9 cellular contexts compared by ENCODE assay signal in genomic region chr1:153699116-153699515, GRCh38. TPM values are rescaled to one million over a fixed set of nuclear protein-coding genes. Genes with fewer than 3 reads are reported as not detected.
DNase-seq lines count a peak whose midpoint lies in the region; ATAC-seq and TF ChIP-seq lines count a peak whose summit lies in the region.
"Had no signal": no experiment of that assay in that cellular context is flagged by ENCODE, and none has a peak within 500 bp of the region (broad histone marks: within the 10 kb centered on the region; RNA-seq: fewer than 3 reads in every experiment).

No MANE protein-coding gene starts in this region.

- H3K36me3 Mint-ChIP-seq in nephron progenitor cell (ENCODE audit: low read depth): no peaks in the 10 kb centered on the region

- H3K27me3 Mint-ChIP-seq in nephron progenitor cell (ENCODE audit: low read depth, poor library complexity): peaks cover 3% of the 10 kb centered on the region

- peak overlapping the region; percentile 77 for H3K27ac Mint-ChIP-seq in nephron progenitor cell

- H3K4me3 Mint-ChIP-seq in nephron progenitor cell: no peak overlapping the region

- no peak for ATAC-seq in GM21786 (IDR thresholded peaks at IDR 0.05; ENCODE audit: unreplicated experiment)

- CTCF ChIA-PET in OCI-LY7 (lab: Charles Lee; ENCODE audit: unreplicated experiment): no interaction called here

- peaks cover 28% of the 10 kb centered on the region for H3K4me1 Mint-ChIP-seq in nephron progenitor cell

- BruUV-seq in OCI-LY7 (replicated peaks; lab: Mats Ljungman, UMichigan): no TSS peak

- H3K4me2 ChIP-seq in OCI-LY7 (ENCODE audit: low read length): no peak overlapping the region

- no peaks in the 10 kb centered on the region for H3K9me2 ChIP-seq in OCI-LY7 (ENCODE audit: insufficient read depth, low read length)

- no peak for TF ChIP-seq CTCF in esophagus muscularis mucosa (IDR thresholded peaks at IDR 0.05)
- TF ChIP-seq CTCF in nephron progenitor cell (IDR thresholded peaks at IDR 0.05): no peak
- no peak for TF ChIP-seq CTCF in OCI-LY7 (conservative IDR thresholded peaks at IDR 0.05; ENCODE audit: low read length)

- H3K9me3 Mint-ChIP-seq in nephron progenitor cell: no peaks in the 10 kb centered on the region

- intact Hi-C loops in esophagus muscularis mucosa (cut with DNase I): no loop called here
- intact Hi-C loops in OCI-LY7 (cut with micrococcal nuclease; ENCODE audit: unreplicated experiment): no loop called here

- H3K27me3 ChIP-seq in esophagus muscularis mucosa: no peaks in the 10 kb centered on the region

- no peak for TF ChIP-seq EP300 in esophagus muscularis mucosa (IDR thresholded peaks at IDR 0.05)

- DNase-seq in A172 (ENCODE audit: low spot score) (peak; percentile 71), LHCN-M2 (ENCODE audit: low read depth) (peak; percentile 12), esophagus muscularis mucosa (ENCODE audit: extremely low spot score) (no peak), nephron progenitor cell (no peak), OCI-LY7 (ENCODE audit: low spot score) (no peak)
- DNase-seq in stimulated activated CD4-positive, alpha-beta T cell treated with anti-CD3 and anti-CD28 coated beads, Interleukin-4, amount 100 ng/mL, for 24 hours: no peak
- DNase-seq in stimulated activated CD4-positive, alpha-beta T cell treated with anti-CD3 and anti-CD28 coated beads, Interleukin-15, amount 100 ng/mL, for 24 hours: no peak
- DNase-seq: NCI-H1105 treated with DMSO at 0.1 percent for 48 hours had no signal

- no peak for TF ChIP-seq POLR2A in esophagus muscularis mucosa (IDR thresholded peaks at IDR 0.05; ENCODE audit: low read depth)

- POLR2A ChIA-PET in OCI-LY7 (lab: Charles Lee): interaction anchor here (2.1 kb wide), 1 partner anchor 28 kb away, joined by 5 read pairs; the partner anchor contains the start of gene INTS3

- H3K4me1 ChIP-seq in esophagus muscularis mucosa (peaks cover 33 to 38% (median 36%) of the 10 kb centered on the region in 4 donors), OCI-LY7 (ENCODE audit: insufficient read depth, low read length, poor library complexity, severe bottlenecking) (no peaks in the 10 kb centered on the region)

- H3K9me3 ChIP-seq in esophagus muscularis mucosa (no peaks in the 10 kb centered on the region), OCI-LY7 (ENCODE audit: low read length) (no peaks in the 10 kb centered on the region)

- H3K4me3 ChIP-seq in esophagus muscularis mucosa (no peak overlapping the region), OCI-LY7 (ENCODE audit: low read depth, low read length, poor library complexity, severe bottlenecking) (no peak overlapping the region)

- H2AFZ ChIP-seq in OCI-LY7 (ENCODE audit: low read length): no peak overlapping the region

- H4K20me1 ChIP-seq in OCI-LY7 (ENCODE audit: insufficient read depth, low read length): no peaks in the 10 kb centered on the region

- H3K36me3 ChIP-seq in esophagus muscularis mucosa: no peaks in the 10 kb centered on the region
- no peaks in the 10 kb centered on the region for H3K36me3 ChIP-seq in OCI-LY7 (ENCODE audit: insufficient read depth, low read length)

- H3K79me2 ChIP-seq in OCI-LY7 (ENCODE audit: insufficient read depth, low read depth, low read length): no peaks in the 10 kb centered on the region

- H3K27ac ChIP-seq in esophagus muscularis mucosa (replicated peaks in 1 of 4) (peak overlapping the region; percentile 89 to 95 (median 89)), OCI-LY7 (ENCODE audit: low read depth, low read length, poor library complexity, severe bottlenecking) (no peak overlapping the region)

RNA-seq across cellular contexts. Expression of gene NPR1, which starts 20.6 kb away (rescaled TPM):
- total RNA-seq in A172 (2014; rRNA removed; shearing (Covaris generic)): 0.16 and 1.4 TPM in 2 replicates
- total RNA-seq in LHCN-M2 (2014; rRNA removed) (not detected in 2 replicates), esophagus muscularis mucosa (10 to 100 TPM; 24.9 to 67.1 (median 49.8) TPM), OCI-LY7 (2022) (not detected in 2 replicates)
- 0.01 TPM for polyA plus RNA-seq in LHCN-M2 (2012)
- total RNA-seq in OCI-LY7 (2014; rRNA removed; shearing (Covaris generic)): 0.03 TPM in 1 of 2 replicates, not detected in the other

RNA-seq across cellular contexts. Expression of gene ILF2, which starts 28.3 kb away (rescaled TPM):
- 578 and 601 TPM in 2 replicates for total RNA-seq in A172 (2014; rRNA removed; shearing (Covaris generic))
- 295 and 319 TPM in 2 replicates for total RNA-seq in LHCN-M2 (2014; rRNA removed)
- polyA plus RNA-seq in LHCN-M2 (2012): 235 TPM
- total RNA-seq in esophagus muscularis mucosa: 100 to 1,000 TPM in 1 of 4 donors, 10 to 100 TPM in 3; 43.6 to 102 (median 64.7) TPM
- 287 and 300 TPM in 2 replicates for total RNA-seq in OCI-LY7 (2014; rRNA removed; shearing (Covaris generic))
- 319 and 334 TPM in 2 replicates for total RNA-seq in OCI-LY7 (2022)

RNA-seq across cellular contexts. Expression of gene INTS3, which starts 28.7 kb away (rescaled TPM):
- 43.6 and 44.7 TPM in 2 replicates for total RNA-seq in A172 (2014; rRNA removed; shearing (Covaris generic))
- total RNA-seq in LHCN-M2 (2014; rRNA removed) (30.2 and 34.7 TPM in 2 replicates), esophagus muscularis mucosa (10 to 100 TPM; 32.3 to 45.5 (median 38.9) TPM), OCI-LY7 (2022) (65.8 and 67.3 TPM in 2 replicates)
- 18.4 TPM for polyA plus RNA-seq in LHCN-M2 (2012)
- 31.6 and 33.5 TPM in 2 replicates for total RNA-seq in OCI-LY7 (2014; rRNA removed; shearing (Covaris generic))

RNA-seq across cellular contexts. Expression of gene SNAPIN, which starts 40.6 kb away (rescaled TPM):
- 150 and 158 TPM in 2 replicates for total RNA-seq in A172 (2014; rRNA removed; shearing (Covaris generic))
- 65.8 and 73.7 TPM in 2 replicates for total RNA-seq in LHCN-M2 (2014; rRNA removed)
- polyA plus RNA-seq in LHCN-M2 (2012): 68.0 TPM
- total RNA-seq in esophagus muscularis mucosa: 10 to 100 TPM; 47.8 to 71.9 (median 63.3) TPM
- total RNA-seq in OCI-LY7 (2014; rRNA removed; shearing (Covaris generic)): 33.2 and 44.5 TPM in 2 replicates
- total RNA-seq in OCI-LY7 (2022): 31.1 and 33.7 TPM in 2 replicates

Comparison
In these comparisons a context has a peak if more than half of its experiments do, and no peak if none do; other contexts are left out.
1. DNase-seq: peak in A172 (single experiment) and LHCN-M2 (single experiment); none in esophagus muscularis mucosa (single experiment), nephron progenitor cell (single experiment), OCI-LY7 (single experiment), stimulated activated CD4-positive, alpha-beta T cell treated with anti-CD3 and anti-CD28 coated beads, Interleukin-4, amount 100 ng/mL, for 24 hours (single experiment) and stimulated activated CD4-positive, alpha-beta T cell treated with anti-CD3 and anti-CD28 coated beads, Interleukin-15, amount 100 ng/mL, for 24 hours (single experiment).
2. RNA of gene NPR1, which starts 20.6 kb away (total RNA-seq): 24.9 to 67.1 TPM in esophagus muscularis mucosa; 0.16 to 1.4 TPM in A172, not detected in LHCN-M2 and 0.03 TPM in OCI-LY7; every median in the first group is over 10 times any median in the second.